14 cellular contexts compared by ENCODE assay signal in genomic region chr14:75339059-75339458, GRCh38.
DNase-seq lines count a peak whose midpoint lies in the region; ATAC-seq and TF ChIP-seq lines count a peak whose summit lies in the region.
"Had no signal": no experiment of that assay in that cellular context is flagged by ENCODE, and none has a peak within 500 bp of the region (broad histone marks: within the 10 kb centered on the region; RNA-seq: fewer than 3 reads in every experiment).

No MANE protein-coding gene starts in this region.

- no peak for TF ChIP-seq CTCF in HL-60 (IDR thresholded peaks at IDR 0.05; ENCODE audit: insufficient read depth, low read length)
- no peak for TF ChIP-seq CTCF in choroid plexus epithelial cell (conservative IDR thresholded peaks at IDR 0.05; ENCODE audit: low read depth, low read length)
- TF ChIP-seq CTCF in testis (IDR thresholded peaks at IDR 0.05): no peak
- TF ChIP-seq CTCF in ovary (IDR thresholded peaks at IDR 0.05): no peak

- H3K9me3 ChIP-seq in testis: no peaks in the 10 kb centered on the region
- no peaks in the 10 kb centered on the region for H3K9me3 ChIP-seq in ovary

- no peak for TF ChIP-seq POLR2A in testis (IDR thresholded peaks at IDR 0.05)
- no peak for TF ChIP-seq POLR2A in ovary (IDR thresholded peaks at IDR 0.05)

- WGBS in testis, 2 donors: 70 to 73% methylated on average over 4 of the region's 4 CpGs
- WGBS in ovary, 3 donors: 40 to 58% (median 54%) methylated on average over 4 of the region's 4 CpGs

- intact Hi-C loops in testis (cut with DNase I; ENCODE audit: low total_unique reads): no loop called here
- intact Hi-C loops in ovary (cut with DNase I): no loop called here

- TF ChIP-seq EP300 in ovary (IDR thresholded peaks at IDR 0.05): no peak

- ATAC-seq in HG03175 (IDR thresholded peaks at IDR 0.05; ENCODE audit: unreplicated experiment): no peak

- H3K27ac ChIP-seq in HL-60 (replicated peaks) (peak overlapping the region; percentile 26), testis (no peak overlapping the region), ovary (no peak overlapping the region)
- H3K27ac ChIP-seq: cardiac muscle cell had no signal

- peaks cover 16% of the 10 kb centered on the region for H3K4me1 ChIP-seq in testis
- peaks cover 3% of the 10 kb centered on the region for H3K4me1 ChIP-seq in ovary (ENCODE audit: insufficient read depth)

- H3K27me3 ChIP-seq in HL-60 (ENCODE audit: insufficient read depth, poor library complexity, severe bottlenecking) (no peaks in the 10 kb centered on the region), testis (no peaks in the 10 kb centered on the region), ovary (no peaks in the 10 kb centered on the region)
- H3K27me3 ChIP-seq: cardiac muscle cell had no signal

- H3K36me3 ChIP-seq in testis (ENCODE audit: low read depth, missing control alignments): no peaks in the 10 kb centered on the region
- no peaks in the 10 kb centered on the region for H3K36me3 ChIP-seq in ovary
- H3K36me3 ChIP-seq: cardiac muscle cell had no signal

- no peak overlapping the region for H3K4me3 ChIP-seq in HL-60 (replicated peaks; ENCODE audit: insufficient read depth, low read length)
- no peak overlapping the region for H3K4me3 ChIP-seq in choroid plexus epithelial cell (ENCODE audit: low read depth, low read length)
- H3K4me3 ChIP-seq in testis: no peak overlapping the region
- H3K4me3 ChIP-seq in ovary: no peak overlapping the region
- H3K4me3 ChIP-seq: cardiac muscle cell, skin epidermis had no signal

- DNase-seq in AG08396 (ENCODE audit: low spot score): peak; percentile 32
- no peak for DNase-seq in HL-60 (ENCODE audit: low read depth in 1 of 2, low spot score in 1 of 2)
- peak; percentile 61 for DNase-seq in choroid plexus epithelial cell (ENCODE audit: low read depth)
- peak; percentile 87 for DNase-seq in myocyte (ENCODE audit: low read depth)
- DNase-seq in OCI-M2 (lab: John Stamatoyannopoulos, UW; ENCODE audit: unreplicated experiment): no peak
- DNase-seq in testis: no peak
- DNase-seq in ovary: no peak
- DNase-seq: activated B cell treated with CpG ODN at 0.5 μM for 24 hours, activated gamma-delta T cell treated with Interleukin-2 at 50 U/mL for 16 hours, NCI-H1092 treated with DMSO at 0.1 percent for 48 hours, NCI-H226 had no signal

Comparison
In these comparisons a context has a peak if more than half of its experiments do, and no peak if none do; other contexts are left out.
1. DNase-seq: peak in AG08396 (single experiment), choroid plexus epithelial cell (single experiment) and myocyte (single experiment); none in HL-60 (0 of 2), OCI-M2 (single experiment), testis (single experiment) and ovary (0 of 5).